27 cellular contexts compared by ENCODE assay signal in the genomic region with DNA sequence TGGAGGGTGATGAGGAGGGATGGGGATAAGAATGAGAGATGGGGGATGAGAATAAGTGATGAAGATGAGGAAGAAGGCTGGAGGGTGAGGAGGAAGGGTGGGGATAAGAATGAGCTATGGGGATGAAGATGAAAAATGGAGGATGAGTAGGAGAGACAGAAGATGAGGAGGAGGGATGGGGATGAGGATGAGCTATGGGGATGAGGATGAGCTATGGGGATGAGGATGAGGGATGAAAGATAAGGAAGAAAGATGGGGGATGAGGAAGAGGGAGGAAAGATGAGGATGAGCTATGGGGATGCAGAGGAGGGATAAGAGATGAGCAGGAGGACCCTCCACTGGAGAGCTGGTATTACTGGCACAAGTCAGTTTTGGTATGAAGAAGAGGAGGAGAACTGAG.
"Had no signal": no experiment of that assay in that cellular context is flagged by ENCODE, and none has a peak within 500 bp of the region (broad histone marks: within the 10 kb centered on the region; RNA-seq: fewer than 3 reads in every experiment).

No MANE protein-coding gene starts in this region.

- H3K9me3 ChIP-seq: stomach, suprapubic skin, testis, thoracic aorta, thyroid gland, tibial artery, tibial nerve, transverse colon, upper lobe of left lung, upper lobe of right lung, uterus, vagina had no signal

- H3K27ac ChIP-seq: stomach, suprapubic skin, testis, thoracic aorta, thyroid gland, tibial artery, tibial nerve, transverse colon, upper lobe of left lung, upper lobe of right lung, uterus, vagina had no signal

- ATAC-seq: stimulated activated effector memory CD8-positive, alpha-beta T cell treated with anti-CD3 and anti-CD28 coated beads, Interleukin-12 subunit alpha, Interleukin-12 subunit beta, amount 100 ng/mL, for 72 hours; stimulated activated memory B cell treated with anti-CD40 and anti-IgM and Interleukin-4, amounts not matched to agents 10 μg/mL and 1 μg/mL and 100 μg/mL, for 72 hours; stimulated activated naive B cell treated with anti-CD40 and anti-IgM and Interleukin-4, amounts not matched to agents 10 μg/mL and 1 μg/mL and 100 μg/mL, for 72 hours; stimulated activated naive CD8-positive, alpha-beta T cell treated with anti-CD3 and anti-CD28 coated beads, Interleukin-15, amount 100 ng/mL, for 72 hours; stimulated activated naive CD8-positive, alpha-beta T cell treated with anti-CD3 and anti-CD28 coated beads, Interleukin-15, Interleukin-2, amounts not matched to agents 100 U/mL and 50 U/mL, for 24 hours; upper lobe of right lung had no signal

- DNase-seq: stimulated activated CD4-positive, alpha-beta T cell treated with anti-CD3 and anti-CD28 coated beads, Interleukin-2, amount 100 ng/mL, for 48 hours; stimulated activated CD4-positive, alpha-beta T cell treated with anti-CD3 and anti-CD28 coated beads, Interleukin-4, amount 100 ng/mL, for 1 hour; stimulated activated CD4-positive, alpha-beta T cell treated with anti-CD3 and anti-CD28 coated beads, Interleukin-4, amount 100 ng/mL, for 24 hours; stimulated activated CD4-positive, alpha-beta T cell treated with anti-CD3 and anti-CD28 coated beads, Interleukin-4, amount 100 ng/mL, for 4 hours; stimulated activated CD8-positive, alpha-beta memory T cell treated with anti-CD3 and anti-CD28 coated beads, Interleukin-4, amount 100 ng/mL, for 48 hours; stimulated activated naive B cell treated with anti-CD40 and anti-IgM and Interleukin-4, amounts not matched to agents 10 μg/mL and 1 μg/mL and 100 μg/mL, for 72 hours; stimulated activated naive CD4-positive, alpha-beta T cell; stimulated activated naive CD4-positive, alpha-beta T cell treated with Interleukin-2 at 50 U/mL for 16 hours; stimulated activated naive CD8-positive, alpha-beta T cell treated with anti-CD3 and anti-CD28 coated beads, Interleukin-15, amount 100 ng/mL, for 72 hours; stimulated activated naive CD8-positive, alpha-beta T cell treated with anti-CD3 and anti-CD28 coated beads, Interleukin-15, Interleukin-2, amounts not matched to agents 100 U/mL and 50 U/mL, for 24 hours; stomach; substantia nigra; testis; thyroid gland; tibial artery; transverse colon; trophoblast cell; upper lobe of left lung; upper lobe of right lung; uterus had no signal

- H3K4me3 ChIP-seq: stomach, suprapubic skin, testis, thoracic aorta, thyroid gland, tibial artery, tibial nerve, transverse colon, upper lobe of left lung, upper lobe of right lung, uterus, vagina had no signal

- H3K36me3 ChIP-seq: stomach, suprapubic skin, thoracic aorta, thyroid gland, tibial artery, transverse colon, upper lobe of left lung, upper lobe of right lung, uterus, vagina had no signal

- H3K27me3 ChIP-seq: suprapubic skin, testis, thyroid gland, tibial artery, tibial nerve, transverse colon, upper lobe of left lung, upper lobe of right lung, uterus, vagina had no signal

- FAIRE-seq: urothelium cell line had no signal

- H3K4me1 ChIP-seq: stomach, testis, thyroid gland, tibial artery, tibial nerve, transverse colon, upper lobe of left lung, upper lobe of right lung, uterus, vagina had no signal
